In the genomic region with DNA sequence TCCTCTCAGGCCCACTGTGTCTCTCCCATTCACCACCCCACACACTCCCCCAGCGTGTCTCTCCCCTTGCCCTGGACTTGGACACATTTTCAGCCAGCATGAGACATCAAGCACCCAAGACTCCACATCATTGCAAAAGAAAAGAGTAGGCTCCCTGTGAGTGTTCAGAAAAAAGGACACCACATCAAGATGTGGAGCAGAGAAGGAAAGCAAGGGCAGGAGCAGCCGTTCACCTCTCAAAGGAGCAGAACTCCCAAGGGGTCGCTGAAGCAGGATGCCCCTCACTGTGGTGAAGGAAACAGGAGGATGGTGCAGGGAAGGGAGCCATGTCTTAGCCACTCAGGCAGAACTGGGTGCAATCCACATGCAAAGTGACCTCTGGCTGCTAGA, we compare ENCODE assay signal across 23 cellular contexts.
"Had no signal": no experiment of that assay in that cellular context is flagged by ENCODE, and none has a peak within 500 bp of the region (broad histone marks: within the 10 kb centered on the region; RNA-seq: fewer than 3 reads in every experiment).

No MANE protein-coding gene starts in this region.

- H3K79me2 ChIP-seq: hepatocyte had no signal

- H3K4me2 ChIP-seq: hepatocyte had no signal

- H3K27ac ChIP-seq: gastroesophageal sphincter, hepatocyte, left ventricle myocardium inferior, spleen, testis, uterus had no signal

- H3K27ac Mint-ChIP-seq: activated B cell treated with CpG ODN at 0.5 μM for 24 hours; activated naive CD4-positive, alpha-beta T cell treated with anti-CD3 and anti-CD28 coated beads, Interleukin-2, amount 50 U/mL, for 24 hours; activated naive CD8-positive, alpha-beta T cell treated with anti-CD3 and anti-CD28 coated beads, Interleukin-2, amount 50 U/mL, for 24 hours; activated T-helper 17 cell treated with anti-CD3 and anti-CD28 coated beads, Interleukin-2, amount 50 U/mL, for 72 hours; nephron; T-helper 2 cell treated with Interferon-gamma antibody and Interleukin-4, amounts not matched to agents 5 μg/mL and 100 μg/mL, for 36 hours had no signal

- H3K4me3 ChIP-seq: gastroesophageal sphincter, hepatocyte, left ventricle myocardium inferior, spleen, testis, uterus had no signal

- DNase-seq: activated B cell treated with CpG ODN at 0.5 μM for 24 hours; activated CD4-positive, alpha-beta T cell treated with anti-CD3 and anti-CD28 coated beads, Interleukin-2, amount 50 U/mL, for 1 hour; activated gamma-delta T cell treated with Interleukin-2 at 50 U/mL for 16 hours; activated naive CD8-positive, alpha-beta T cell treated with anti-CD3 and anti-CD28 coated beads, Interleukin-2, amount 50 U/mL, for 24 hours; activated T-cell treated with anti-CD3 and anti-CD28 coated beads, Interleukin-2, amount 50 U/mL, for 4 hours; amygdala; caudate nucleus; cortex of kidney; left ventricle myocardium inferior; occipital lobe; right cardiac atrium; spleen; stimulated activated naive CD4-positive, alpha-beta T cell treated with Interleukin-2 at 50 U/mL for 16 hours; T-helper 1 cell; testis; trophoblast cell; uterus had no signal

- H3K4me1 Mint-ChIP-seq: activated naive CD4-positive, alpha-beta T cell treated with anti-CD3 and anti-CD28 coated beads, Interleukin-2, amount 50 U/mL, for 24 hours; activated T-helper 17 cell treated with anti-CD3 and anti-CD28 coated beads, Interleukin-2, amount 50 U/mL, for 72 hours had no signal

- H3K27me3 ChIP-seq: hepatocyte, testis, uterus had no signal

- H3K4me3 Mint-ChIP-seq: activated B cell treated with CpG ODN at 0.5 μM for 24 hours; activated naive CD4-positive, alpha-beta T cell treated with anti-CD3 and anti-CD28 coated beads, Interleukin-2, amount 50 U/mL, for 24 hours; activated naive CD8-positive, alpha-beta T cell treated with anti-CD3 and anti-CD28 coated beads, Interleukin-2, amount 50 U/mL, for 24 hours; activated T-cell treated with anti-CD3 and anti-CD28 coated beads, Interleukin-2, amount 50 U/mL, for 4 hours; activated T-helper 17 cell treated with anti-CD3 and anti-CD28 coated beads, Interleukin-2, amount 50 U/mL, for 72 hours; nephron; T-helper 2 cell treated with Interferon-gamma antibody and Interleukin-4, amounts not matched to agents 5 μg/mL and 100 μg/mL, for 36 hours had no signal

- H3K36me3 Mint-ChIP-seq: activated naive CD4-positive, alpha-beta T cell treated with anti-CD3 and anti-CD28 coated beads, Interleukin-2, amount 50 U/mL, for 24 hours had no signal

- ATAC-seq: activated naive CD8-positive, alpha-beta T cell treated with anti-CD3 and anti-CD28 coated beads, Interleukin-2, amount 50 U/mL, for 24 hours; activated T-cell treated with anti-CD3 and anti-CD28 coated beads, Interleukin-2, amount 50 U/mL, for 4 hours; activated T-helper 17 cell treated with anti-CD3 and anti-CD28 coated beads, Interleukin-2, amount 50 U/mL, for 72 hours; right cardiac atrium had no signal

- H3K27me3 Mint-ChIP-seq: activated B cell treated with CpG ODN at 0.5 μM for 24 hours had no signal

- H3K9me3 ChIP-seq: gastroesophageal sphincter, left ventricle myocardium inferior, spleen, testis, uterus had no signal

- H3K9me3 Mint-ChIP-seq: activated B cell treated with CpG ODN at 0.5 μM for 24 hours; activated naive CD4-positive, alpha-beta T cell treated with anti-CD3 and anti-CD28 coated beads, Interleukin-2, amount 50 U/mL, for 24 hours; activated naive CD8-positive, alpha-beta T cell treated with anti-CD3 and anti-CD28 coated beads, Interleukin-2, amount 50 U/mL, for 24 hours; activated T-cell treated with anti-CD3 and anti-CD28 coated beads, Interleukin-2, amount 50 U/mL, for 4 hours; activated T-helper 17 cell treated with anti-CD3 and anti-CD28 coated beads, Interleukin-2, amount 50 U/mL, for 72 hours; nephron; T-helper 2 cell treated with Interferon-gamma antibody and Interleukin-4, amounts not matched to agents 5 μg/mL and 100 μg/mL, for 36 hours had no signal

- H2AFZ ChIP-seq: hepatocyte had no signal

- H3K4me1 ChIP-seq: gastroesophageal sphincter, testis, uterus had no signal

- H3K36me3 ChIP-seq: gastroesophageal sphincter, left ventricle myocardium inferior, spleen, uterus had no signal
